ENCODE assay signal across 19 cellular contexts in the genomic region with DNA sequence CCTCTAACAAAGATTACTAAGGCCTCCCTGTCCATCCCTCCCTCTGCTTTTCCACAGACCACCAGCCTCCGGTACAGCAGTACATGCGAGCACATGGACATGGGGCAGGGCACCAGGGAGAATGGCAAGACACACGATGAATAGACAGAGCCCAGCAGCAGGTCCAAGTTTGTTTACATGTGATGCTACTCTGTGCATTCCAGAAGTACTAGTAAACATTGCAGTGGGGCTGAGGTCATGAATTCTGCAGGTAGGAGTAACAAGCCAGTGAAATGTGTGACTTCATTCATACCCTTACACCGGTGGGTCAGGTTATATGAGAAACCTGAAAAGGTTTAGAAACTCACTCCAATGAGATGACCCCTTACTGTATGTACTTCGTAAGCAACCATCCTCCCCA.
DNase-seq lines count a peak whose midpoint lies in the region; ATAC-seq, FAIRE-seq and TF ChIP-seq lines count a peak whose summit lies in the region.
"Had no signal": no experiment of that assay in that cellular context is flagged by ENCODE, and none has a peak within 500 bp of the region (broad histone marks: within the 10 kb centered on the region; RNA-seq: fewer than 3 reads in every experiment).

No MANE protein-coding gene starts in this region.

- no peak for TF ChIP-seq CTCF in DOHH2 (IDR thresholded peaks at IDR 0.05; ENCODE audit: low read depth, low read length, poor library complexity, severe bottlenecking)
- TF ChIP-seq CTCF in bronchial epithelial cell (IDR thresholded peaks at IDR 0.05; ENCODE audit: insufficient read depth, low read length, severe bottlenecking), result no peak

- no peak for ATAC-seq in memory B cell (ENCODE audit: low read depth)
- ATAC-seq: CD8-positive, alpha-beta T cell; K562 had no signal

- peak overlapping the region; percentile 11 for H3K27ac Mint-ChIP-seq in memory B cell
- H3K27ac Mint-ChIP-seq: CD8-positive, alpha-beta T cell had no signal

- H4K20me1 ChIP-seq in DOHH2 (ENCODE audit: control insufficient read depth, insufficient read depth, low read depth, low read length), result no peaks in the 10 kb centered on the region
- H4K20me1 ChIP-seq in Karpas-422 (ENCODE audit: insufficient read depth, low read depth, low read length), result no peaks in the 10 kb centered on the region

- H3K4me1 Mint-ChIP-seq in memory B cell, result peaks cover 51% of the 10 kb centered on the region

- no peaks in the 10 kb centered on the region for H3K27me3 Mint-ChIP-seq in memory B cell

- H3K9me3 Mint-ChIP-seq in memory B cell, result peaks cover 2% of the 10 kb centered on the region
- H3K9me3 Mint-ChIP-seq: CD8-positive, alpha-beta T cell had no signal

- H3F3A ChIP-seq in DOHH2 (ENCODE audit: control insufficient read depth, insufficient read depth), result peaks cover 37% of the 10 kb centered on the region

- 0 out of 2 replicates have a peak overlapping the region, but pooled peaks have one; percentile 28 for H3K4me3 ChIP-seq in DOHH2 (ENCODE audit: low read length)
- no peak overlapping the region for H3K4me3 ChIP-seq in bronchial epithelial cell (ENCODE audit: low read depth, low read length)
- H3K4me3 ChIP-seq in Karpas-422 (ENCODE audit: low read length), result no peak overlapping the region
- H3K4me3 ChIP-seq: K562, SK-N-MC had no signal

- H3K27me3 ChIP-seq in DOHH2 (ENCODE audit: control insufficient read depth, low read length) (no peaks in the 10 kb centered on the region), bronchial epithelial cell (ENCODE audit: control insufficient read depth, insufficient read depth, low read length) (peaks cover 10% of the 10 kb centered on the region), Karpas-422 (ENCODE audit: low read length) (no peaks in the 10 kb centered on the region)

- no peak overlapping the region for H3K4me3 Mint-ChIP-seq in memory B cell
- H3K4me3 Mint-ChIP-seq: CD8-positive, alpha-beta T cell had no signal

- H3K9me3 ChIP-seq in DOHH2 (ENCODE audit: control insufficient read depth, insufficient read depth, low read length) (no peaks in the 10 kb centered on the region), Karpas-422 (ENCODE audit: low read length) (no peaks in the 10 kb centered on the region)

- DNase-seq in HuH-7 (ENCODE audit: low spot score) (peak; percentile 18), bronchial epithelial cell (ENCODE audit: low read depth) (peak; percentile 71), memory B cell (ENCODE audit: low spot score in 2 of 2) (no peak), Karpas-422 (no peak), KG1 (lab: John Stamatoyannopoulos, UW) (no peak), T-helper 1 cell (no peak), activated gamma-delta T cell (lab: John Stamatoyannopoulos, UW) (no peak)
- DNase-seq: AML-193; CD8-positive, alpha-beta T cell; EL; HCEC 1CT; NCI-H1092; NCI-H2107; NCI-H226; NCI-H69; NK-92 treated with Interleukin-12 subunit alpha and Interleukin-12 subunit beta, amount 100 ng/mL, for 24 hours had no signal

- no peaks in the 10 kb centered on the region for H3K9me2 ChIP-seq in DOHH2 (replicated peaks; ENCODE audit: control insufficient read depth, low read length)
- no peaks in the 10 kb centered on the region for H3K9me2 ChIP-seq in Karpas-422 (replicated peaks; ENCODE audit: insufficient read depth, low read length)

- peaks cover 7% of the 10 kb centered on the region for H3K36me3 Mint-ChIP-seq in memory B cell
- H3K36me3 Mint-ChIP-seq: CD8-positive, alpha-beta T cell had no signal

- H3K4me2 ChIP-seq in DOHH2 (ENCODE audit: low read length) (peak overlapping the region; percentile 57), Karpas-422 (ENCODE audit: low read depth, low read length, poor library complexity, severe bottlenecking) (no peak overlapping the region)

- H3K27ac ChIP-seq in DOHH2 (ENCODE audit: low read depth, low read length) (peak overlapping the region; percentile 66), Karpas-422 (ENCODE audit: low read length) (no peak overlapping the region)
- H3K27ac ChIP-seq: SK-N-MC had no signal

- no peak overlapping the region for H3K9ac ChIP-seq in Karpas-422 (ENCODE audit: low read length)

- no peaks in the 10 kb centered on the region for H3K79me2 ChIP-seq in DOHH2 (ENCODE audit: control insufficient read depth, low read length)
- H3K79me2 ChIP-seq in Karpas-422 (ENCODE audit: low read length), result no peaks in the 10 kb centered on the region

- peak; percentile 36 for FAIRE-seq in bronchial epithelial cell (lab: Jason Lieb, UNC)
- FAIRE-seq: K562 had no signal

- H2AFZ ChIP-seq in Karpas-422 (ENCODE audit: low read length), result no peak overlapping the region

- H3K4me1 ChIP-seq in DOHH2 (ENCODE audit: control insufficient read depth, low read length), result peaks cover 83% of the 10 kb centered on the region
- peaks cover 32% of the 10 kb centered on the region for H3K4me1 ChIP-seq in Karpas-422 (ENCODE audit: low read length)

- H3K36me3 ChIP-seq in DOHH2 (ENCODE audit: control insufficient read depth, low read length) (peaks cover 16% of the 10 kb centered on the region), bronchial epithelial cell (ENCODE audit: control insufficient read depth, insufficient read depth, low read length) (no peaks in the 10 kb centered on the region), Karpas-422 (ENCODE audit: insufficient read depth, low read length) (no peaks in the 10 kb centered on the region)

Comparison
In these comparisons a context has a peak if more than half of its experiments do, and no peak if none do; other contexts are left out.
1. DNase-seq: peak in HuH-7 (single experiment) and bronchial epithelial cell (single experiment); none in memory B cell (0 of 2), Karpas-422 (single experiment), KG1 (single experiment), T-helper 1 cell (0 of 5) and activated gamma-delta T cell (single experiment).